Comparison of ENCODE assay signal across 13 cellular contexts in the genomic region with DNA sequence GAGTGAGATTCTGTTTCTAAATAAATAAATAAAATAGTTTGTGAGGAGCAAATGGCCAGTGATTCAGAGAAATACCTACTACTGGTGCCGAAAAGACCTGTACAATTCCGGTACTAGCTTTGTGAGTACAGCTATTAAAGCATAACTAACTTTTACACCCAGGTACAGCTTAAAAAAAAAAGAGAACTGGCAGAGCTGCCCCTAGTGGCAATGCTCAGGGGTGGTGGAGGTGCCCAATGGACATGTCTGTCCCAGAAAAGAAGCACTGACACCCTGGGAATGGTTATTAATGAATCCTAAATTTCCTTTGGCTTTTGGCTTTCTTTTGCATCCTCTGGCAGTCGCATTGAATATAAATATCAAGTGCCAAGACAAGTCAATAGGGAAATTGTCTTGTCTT.
DNase-seq lines count a peak whose midpoint lies in the region; ATAC-seq and TF ChIP-seq lines count a peak whose summit lies in the region.
"Had no signal": no experiment of that assay in that cellular context is flagged by ENCODE, and none has a peak within 500 bp of the region (broad histone marks: within the 10 kb centered on the region; RNA-seq: fewer than 3 reads in every experiment).

No MANE protein-coding gene starts in this region.

- no peak overlapping the region for H3K4me3 ChIP-seq in stomach smooth muscle (ENCODE audit: low read length in 2 of 2)
- H3K4me3 ChIP-seq: body of pancreas had no signal

- H3K9me3 ChIP-seq in stomach smooth muscle (ENCODE audit: control insufficient read depth in 2 of 2, low read length in 2 of 2): no peaks in the 10 kb centered on the region
- H3K9me3 ChIP-seq: body of pancreas had no signal

- peaks cover 41% of the 10 kb centered on the region for H3K4me1 ChIP-seq in stomach smooth muscle (ENCODE audit: control insufficient read depth, insufficient read depth, low read length)

- POLR2A ChIA-PET in RWPE1 (lab: Yijun Ruan, JAX; ENCODE audit: low non-redundant PET): no interaction called here

- DNase-seq in NCI-H146 (lab: John Stamatoyannopoulos, UW) (peak; percentile 10), NCI-H146 treated with DMSO at 0.1 percent for 48 hours (lab: John Stamatoyannopoulos, UW; ENCODE audit: unreplicated experiment) (no peak), RWPE1 (ENCODE audit: low spot score) (peak; percentile 5), iPS-NIHi7 (ENCODE audit: extremely low spot score) (peak; percentile 10)
- DNase-seq: activated CD8-positive, alpha-beta T cell treated with anti-CD3 and anti-CD28 coated beads, Interleukin-2, amount 10 ng/mL, durations not matched to agents 7 days and 5 days; activated effector memory CD4-positive, alpha-beta T cell treated with Interleukin-2 at 50 U/mL for 16 hours; body of pancreas; NCI-H1694; NCI-H526 had no signal

- no peaks in the 10 kb centered on the region for H3K27me3 ChIP-seq in stomach smooth muscle (ENCODE audit: control insufficient read depth in 1 of 2, insufficient read depth in 2 of 2, low read length in 2 of 2)
- H3K27me3 ChIP-seq: body of pancreas had no signal

- ATAC-seq in GM21515 (IDR thresholded peaks at IDR 0.05; ENCODE audit: unreplicated experiment): no peak
- no peak for ATAC-seq in GM18909 (IDR thresholded peaks at IDR 0.05; ENCODE audit: poor library complexity, unreplicated experiment)
- ATAC-seq in GM19328 (IDR thresholded peaks at IDR 0.05; ENCODE audit: unreplicated experiment): no peak
- ATAC-seq: activated CD8-positive, alpha-beta T cell treated with anti-CD3 and anti-CD28 coated beads, Interleukin-2, amount 10 ng/mL, durations not matched to agents 7 days and 5 days had no signal

- H3K36me3 ChIP-seq in stomach smooth muscle (ENCODE audit: control insufficient read depth in 2 of 2, insufficient read depth in 2 of 2, low read length in 2 of 2): no peaks in the 10 kb centered on the region

- no peak for TF ChIP-seq CTCF in RWPE1 (conservative IDR thresholded peaks at IDR 0.05; ENCODE audit: low read depth)

- no peak overlapping the region for H3K9ac ChIP-seq in stomach smooth muscle (ENCODE audit: low read length in 2 of 2)

- CTCF ChIA-PET in RWPE1 (lab: Yijun Ruan, JAX): no interaction called here

- no peak overlapping the region for H3K27ac ChIP-seq in RWPE1
- H3K27ac ChIP-seq in stomach smooth muscle (ENCODE audit: low read length): peak overlapping the region; percentile 55
- H3K27ac ChIP-seq: body of pancreas had no signal
